In the genomic region with DNA sequence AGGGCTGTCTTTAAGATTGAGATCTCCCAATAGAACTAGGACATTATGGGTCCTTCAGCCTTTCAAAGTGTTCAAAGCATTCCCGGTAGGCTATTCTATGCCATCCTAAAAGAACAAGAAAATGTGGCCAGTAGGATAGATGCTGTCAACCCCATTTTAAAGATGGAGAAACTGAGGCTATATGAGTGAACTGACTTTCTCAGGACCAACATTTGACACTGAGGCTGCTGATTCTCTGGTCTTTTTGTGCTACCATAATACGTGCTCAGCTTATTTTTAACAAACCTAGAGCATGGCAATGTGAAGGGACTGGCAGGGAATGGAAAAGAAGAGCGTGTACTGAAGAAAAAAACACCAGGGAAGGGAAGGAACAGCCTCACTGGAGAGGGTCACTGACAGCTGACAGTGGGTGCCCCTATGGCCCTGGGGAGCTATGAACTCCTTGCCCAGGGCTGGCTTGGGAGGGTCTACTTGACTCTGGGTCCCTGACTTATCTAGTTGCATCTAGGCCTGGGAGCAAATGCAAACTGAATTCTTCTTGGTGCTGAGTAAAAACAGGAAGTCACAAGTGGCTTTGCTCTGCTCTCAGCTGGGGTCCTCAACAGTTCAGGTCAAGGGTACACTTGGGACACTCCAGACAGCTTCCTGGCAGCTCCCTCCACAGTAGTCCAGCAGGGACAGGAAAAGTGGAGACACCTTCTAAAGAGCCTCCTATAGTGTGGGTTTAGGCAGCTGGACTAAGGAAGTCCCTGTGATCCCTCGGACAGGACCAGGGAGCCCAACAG, we compare ENCODE assay signal across 8 cellular contexts. TPM values are rescaled to one million over a fixed set of nuclear protein-coding genes. Genes with fewer than 3 reads are reported as not detected.
DNase-seq lines count a peak whose midpoint lies in the region; ATAC-seq and TF ChIP-seq lines count a peak whose summit lies in the region.

No MANE protein-coding gene starts in this region.

- TF ChIP-seq POLR2A in heart left ventricle (IDR thresholded peaks at IDR 0.05) (no peak), vagina (IDR thresholded peaks at IDR 0.05) (no peak)

- no peak overlapping the region for H2AFZ ChIP-seq in mammary epithelial cell (ENCODE audit: low read depth, low read length)

- ATAC-seq in heart left ventricle (peak in 1 of 4 donors; percentile 16), right cardiac atrium (no peak), HG03442 (IDR thresholded peaks at IDR 0.05; ENCODE audit: unreplicated experiment) (no peak)

- H3K4me1 ChIP-seq in heart left ventricle = peaks cover 0 to 72% (median 24%) of the 10 kb centered on the region in 12 donors
- peaks cover 8% of the 10 kb centered on the region for H3K4me1 ChIP-seq in right cardiac atrium (ENCODE audit: control insufficient read depth, insufficient read depth, low read length)
- peaks cover 71% of the 10 kb centered on the region for H3K4me1 ChIP-seq in vagina
- H3K4me1 ChIP-seq in mammary epithelial cell (ENCODE audit: insufficient read depth, low read length) = peaks cover 6% of the 10 kb centered on the region

- no TSS peak for BruUV-seq in mammary epithelial cell (replicated peaks; lab: Mats Ljungman, UMichigan)

- H3K9ac ChIP-seq in mammary epithelial cell (ENCODE audit: insufficient read depth, low read length) = no peak overlapping the region

- H3K27ac ChIP-seq in heart left ventricle (peak overlapping the region in 9 of 12 donors; percentile 47 to 86 (median 73)), right cardiac atrium (ENCODE audit: low read length) (no peak overlapping the region), coronary artery (peak overlapping the region in 1 of 2 donors; percentile 80), vagina (peak overlapping the region; percentile 86), mammary epithelial cell (ENCODE audit: insufficient read depth, low read depth, low read length) (no peak overlapping the region)

- H3K4me1 Mint-ChIP-seq in nephron = peaks cover 50% of the 10 kb centered on the region

- peak overlapping the region; percentile 82 to 89 (median 87) for H3K4me3 Mint-ChIP-seq in nephron

- peak in 1 of 5 donors; percentile 24 for DNase-seq in heart left ventricle
- DNase-seq in right cardiac atrium = no peak
- peak; percentile 41 for DNase-seq in coronary artery (ENCODE audit: low spot score)
- DNase-seq in vagina (ENCODE audit: extremely low spot score in 2 of 2) = peak in 1 of 2 donors; percentile 82
- no peak for DNase-seq in mammary epithelial cell
- DNase-seq in stimulated activated CD4-positive, alpha-beta T cell treated with anti-CD3 and anti-CD28 coated beads, Interleukin-4, amount 100 ng/mL, for 1 hour = no peak

- in situ Hi-C loops in mammary epithelial cell (cut with MboI; ENCODE audit: low sequenced_read_pairs in 2 of 2) = no loop called here

- no peaks in the 10 kb centered on the region for H4K20me1 ChIP-seq in mammary epithelial cell (ENCODE audit: insufficient read depth, low read length)

- no peaks in the 10 kb centered on the region for H3K36me3 Mint-ChIP-seq in nephron (ENCODE audit: low read depth)

- intact Hi-C loops in heart left ventricle (cut with DNase I) (loop anchor here in 4 of 10 donors (5.0 to 10.0 kb wide), 2 partner anchors 41 to 49 kb away; no protein-coding TSS in a partner anchor), right cardiac atrium (cut with DNase I) (no loop called here), vagina (cut with DNase I) (loop anchor here (10.0 kb wide), 1 partner anchor 1091 kb away; the partner anchor contains the start of genes GEN1 and SMC6), mammary epithelial cell (cut with micrococcal nuclease) (no loop called here)

- WGBS in heart left ventricle, 4 donors = 83 to 91% (median 88%) methylated on average over 4 of the region's 4 CpGs
- 92% methylated on average over 4 of the region's 4 CpGs for WGBS in right cardiac atrium
- WGBS in mammary epithelial cell (ENCODE audit: low coverage, missing lambda C conversion rate) = 98% methylated on average over 3 of the region's 4 CpGs

- H3K9me3 Mint-ChIP-seq in nephron = no peaks in the 10 kb centered on the region

- H3K4me3 ChIP-seq in heart left ventricle (peak overlapping the region in 6 of 12 donors; percentile 68 to 94 (median 76)), right cardiac atrium (ENCODE audit: low read length) (no peak overlapping the region), coronary artery (peak overlapping the region; percentile 79), vagina (peak overlapping the region; percentile 73 to 84), mammary epithelial cell (replicated peaks in 1 of 3; ENCODE audit: insufficient read depth in 1 of 3, low read depth in 2 of 3, low read length in 3 of 3) (no peak overlapping the region)

- dilution Hi-C loops in mammary epithelial cell (cut with HindIII; ENCODE audit: low sequenced_read_pairs) = no loop called here

- H3K27me3 ChIP-seq in heart left ventricle (no peaks in the 10 kb centered on the region), right cardiac atrium (ENCODE audit: control insufficient read depth, insufficient read depth) (no peaks in the 10 kb centered on the region), vagina (no peaks in the 10 kb centered on the region), mammary epithelial cell (ENCODE audit: insufficient read depth, low read length) (peaks cover 7% of the 10 kb centered on the region)

- no peak overlapping the region for H3K27ac Mint-ChIP-seq in nephron

- TF ChIP-seq CTCF in heart left ventricle (IDR thresholded peaks at IDR 0.05) = no peak
- no peak for TF ChIP-seq CTCF in coronary artery (IDR thresholded peaks at IDR 0.05)
- TF ChIP-seq CTCF in nephron (IDR thresholded peaks at IDR 0.05; ENCODE audit: unreplicated experiment in 3 of 3) = no peak
- TF ChIP-seq CTCF in vagina (IDR thresholded peaks at IDR 0.05) = no peak
- no peak for TF ChIP-seq CTCF in mammary epithelial cell (conservative IDR thresholded peaks at IDR 0.05 in 1 of 2, IDR thresholded peaks at IDR 0.05 in 1 of 2; ENCODE audit: extremely low read depth in 1 of 2, insufficient read depth in 1 of 2, low read depth in 1 of 2, low read length in 2 of 2)

- peaks cover 30% of the 10 kb centered on the region for H3K27me3 Mint-ChIP-seq in nephron (ENCODE audit: low read depth)

- no peaks in the 10 kb centered on the region for H3K36me3 ChIP-seq in heart left ventricle
- no peaks in the 10 kb centered on the region for H3K36me3 ChIP-seq in vagina
- H3K36me3 ChIP-seq in mammary epithelial cell (ENCODE audit: insufficient read depth, low read length) = no peaks in the 10 kb centered on the region

- H3K4me2 ChIP-seq in mammary epithelial cell (ENCODE audit: insufficient read depth, low read depth, low read length) = no peak overlapping the region

- CTCF ChIA-PET in mammary epithelial cell (lab: Charles Lee; ENCODE audit: low non-redundant PET) = no interaction called here

- H3K9me3 ChIP-seq in heart left ventricle (no peaks in the 10 kb centered on the region), right cardiac atrium (ENCODE audit: control insufficient read depth, low read length) (no peaks in the 10 kb centered on the region), vagina (no peaks in the 10 kb centered on the region), mammary epithelial cell (replicated peaks; ENCODE audit: insufficient read depth, low read length) (no peaks in the 10 kb centered on the region)

- H3K79me2 ChIP-seq in mammary epithelial cell (ENCODE audit: insufficient read depth, low read length) = no peaks in the 10 kb centered on the region

RNA-seq across cellular contexts. Expression of gene CYRIA, which starts 2.3 kb away (rescaled TPM):
- total RNA-seq in heart left ventricle (10 to 100 TPM in 2 of 9 donors, 1 to 10 TPM in 6, under 1 TPM in 1; 0.86 to 19.9 (median 3.0) TPM), right cardiac atrium (1 to 10 TPM; 3.1 to 5.0 (median 4.2) TPM), vagina (12.5 TPM), mammary epithelial cell (1 to 10 TPM; 1.1 to 2.0 TPM)
- polyA plus RNA-seq in heart left ventricle (1 to 10 TPM in 1 of 2 donors, under 1 TPM in 1; 0.95 to 1.6 TPM), right cardiac atrium (1.2 TPM), mammary epithelial cell (0.62 TPM)
- polyA minus RNA-seq in mammary epithelial cell = 3.7 TPM

Comparison
In these comparisons a context has a peak if more than half of its experiments do, and no peak if none do; other contexts are left out.
1. H3K27ac ChIP-seq: peak in heart left ventricle (9 of 12) and vagina (single experiment); none in right cardiac atrium (single experiment) and mammary epithelial cell (single experiment).
2. H3K4me3 ChIP-seq: peak in coronary artery (single experiment) and vagina (2 of 2); none in right cardiac atrium (single experiment) and mammary epithelial cell (0 of 3).